Comparison of ENCODE assay signal across 19 cellular contexts in the genomic region with DNA sequence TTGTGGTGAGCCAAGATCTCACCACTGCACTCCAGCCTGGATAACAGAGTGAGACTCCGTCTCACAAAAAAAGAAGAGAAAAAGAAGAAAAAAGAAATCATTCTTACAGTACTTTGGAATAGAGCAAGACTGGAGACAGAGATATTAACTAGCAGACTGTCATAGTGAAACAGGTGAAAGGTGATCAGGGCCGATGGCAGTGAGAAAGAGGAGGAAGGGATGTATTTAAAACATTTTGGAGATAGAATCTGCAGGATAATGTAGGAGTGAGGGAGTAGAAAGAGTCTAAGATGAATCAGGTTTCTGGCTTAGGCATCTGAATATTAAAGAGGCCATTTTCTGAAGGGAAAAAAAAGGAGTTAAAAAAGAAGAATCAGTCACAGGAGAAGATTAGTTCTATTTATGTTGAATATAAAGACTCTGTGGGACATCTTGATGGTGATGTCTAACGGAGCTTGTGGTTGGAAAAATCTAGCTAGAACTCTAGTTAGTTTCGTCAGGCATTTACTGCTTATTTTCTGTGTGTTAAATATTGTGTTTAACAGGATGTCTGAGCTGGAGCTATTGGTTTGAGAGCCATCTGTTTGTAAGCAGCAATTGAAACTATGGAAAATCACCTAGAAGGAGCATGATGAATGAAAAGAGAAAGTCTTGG.
"Had no signal": no experiment of that assay in that cellular context is flagged by ENCODE, and none has a peak within 500 bp of the region (broad histone marks: within the 10 kb centered on the region; RNA-seq: fewer than 3 reads in every experiment).

No MANE protein-coding gene starts in this region.

- H3K27me3 ChIP-seq: esophagus muscularis mucosa, SJCRH30, suprapubic skin, upper lobe of left lung had no signal

- H3K36me3 ChIP-seq: esophagus muscularis mucosa, left lung, SJCRH30, suprapubic skin, upper lobe of left lung had no signal

- H3K4me3 ChIP-seq: esophagus muscularis mucosa, left lung, mucosa of descending colon, SJCRH30, suprapubic skin, upper lobe of left lung had no signal

- H3K9me3 Mint-ChIP-seq: activated B cell treated with CpG ODN at 0.5 μM for 24 hours; activated CD4-positive, alpha-beta memory T cell treated with anti-CD3 and anti-CD28 coated beads for 36 hours; activated naive CD8-positive, alpha-beta T cell treated with anti-CD3 and anti-CD28 coated beads, Interleukin-2, amount 10 ng/mL, durations not matched to agents 7 days and 5 days; memory B cell; naive thymus-derived CD4-positive, alpha-beta T cell had no signal

- H3K4me1 Mint-ChIP-seq: activated B cell treated with CpG ODN at 0.5 μM for 24 hours, memory B cell had no signal

- H3K27me3 Mint-ChIP-seq: activated CD4-positive, alpha-beta memory T cell treated with anti-CD3 and anti-CD28 coated beads for 36 hours had no signal

- ATAC-seq: left lung; mucosa of descending colon; naive thymus-derived CD4-positive, alpha-beta T cell had no signal

- H3K36me3 Mint-ChIP-seq: activated CD4-positive, alpha-beta memory T cell treated with anti-CD3 and anti-CD28 coated beads for 36 hours; activated naive CD8-positive, alpha-beta T cell treated with anti-CD3 and anti-CD28 coated beads, Interleukin-2, amount 10 ng/mL, durations not matched to agents 7 days and 5 days; memory B cell had no signal

- DNase-seq: activated B cell treated with CpG ODN at 0.5 μM for 24 hours; activated CD4-positive, alpha-beta memory T cell treated with anti-CD3 and anti-CD28 coated beads for 36 hours; activated naive CD8-positive, alpha-beta T cell treated with anti-CD3 and anti-CD28 coated beads, Interleukin-2, amount 10 ng/mL, durations not matched to agents 7 days and 5 days; anterior cingulate cortex; cortex of kidney; effector CD4-positive, alpha-beta T cell; kidney; left lung; mucosa of descending colon; naive thymus-derived CD4-positive, alpha-beta T cell; nucleus accumbens; posterior cingulate gyrus; SJCRH30; stimulated activated CD4-positive, alpha-beta T cell treated with anti-CD3 and anti-CD28 coated beads, Interleukin-4, amount 100 ng/mL, for 24 hours; stimulated activated naive CD4-positive, alpha-beta T cell; upper lobe of left lung had no signal

- H3K27ac Mint-ChIP-seq: activated B cell treated with CpG ODN at 0.5 μM for 24 hours; activated CD4-positive, alpha-beta memory T cell treated with anti-CD3 and anti-CD28 coated beads for 36 hours; activated naive CD8-positive, alpha-beta T cell treated with anti-CD3 and anti-CD28 coated beads, Interleukin-2, amount 10 ng/mL, durations not matched to agents 7 days and 5 days; memory B cell had no signal

- H3K27ac ChIP-seq: esophagus muscularis mucosa, left lung, SJCRH30, suprapubic skin, upper lobe of left lung had no signal

- H3K4me1 ChIP-seq: left lung, SJCRH30, suprapubic skin, upper lobe of left lung had no signal

- H3K4me3 Mint-ChIP-seq: activated B cell treated with CpG ODN at 0.5 μM for 24 hours; activated CD4-positive, alpha-beta memory T cell treated with anti-CD3 and anti-CD28 coated beads for 36 hours; activated naive CD8-positive, alpha-beta T cell treated with anti-CD3 and anti-CD28 coated beads, Interleukin-2, amount 10 ng/mL, durations not matched to agents 7 days and 5 days; memory B cell; naive thymus-derived CD4-positive, alpha-beta T cell had no signal
